In genomic region chr2:115609978-115610377, GRCh38 we compare ENCODE assay signal across 23 cellular contexts.
DNase-seq lines count a peak whose midpoint lies in the region; ATAC-seq, FAIRE-seq and TF ChIP-seq lines count a peak whose summit lies in the region.
"Had no signal": no experiment of that assay in that cellular context is flagged by ENCODE, and none has a peak within 500 bp of the region (broad histone marks: within the 10 kb centered on the region; RNA-seq: fewer than 3 reads in every experiment).

No MANE protein-coding gene starts in this region.

- CTCF ChIA-PET in activated naive CD4-positive, alpha-beta T cell treated with anti-CD3 and anti-CD28 coated beads, Interleukin-2, amount 10 ng/mL, durations not matched to agents 7 days and 5 days (lab: Charles Lee): no interaction called here

- ATAC-seq in body of pancreas (peak; percentile 50), pancreas (peak; percentile 76 to 91 (median 88)), GM18873 (IDR thresholded peaks at IDR 0.05; ENCODE audit: low FRiP score, unreplicated experiment) (no peak)
- ATAC-seq: GM12878 had no signal

- no peaks in the 10 kb centered on the region for H3K27me3 Mint-ChIP-seq in activated naive CD4-positive, alpha-beta T cell treated with anti-CD3 and anti-CD28 coated beads, Interleukin-2, amount 10 ng/mL, durations not matched to agents 7 days and 5 days

- H3K36me3 ChIP-seq in body of pancreas (replicated peaks in 1 of 2; ENCODE audit: insufficient read depth in 1 of 2, low read depth in 2 of 2) (no peaks in the 10 kb centered on the region), pancreas (no peaks in the 10 kb centered on the region), HAP-1 (replicated peaks) (no peaks in the 10 kb centered on the region)

- peaks cover 14% of the 10 kb centered on the region for H3K9me3 Mint-ChIP-seq in activated naive CD4-positive, alpha-beta T cell treated with anti-CD3 and anti-CD28 coated beads, Interleukin-2, amount 10 ng/mL, durations not matched to agents 7 days and 5 days

- FAIRE-seq in pancreas (lab: Jason Lieb, UNC): no peak
- FAIRE-seq: GM12878, GM18507 had no signal

- no peaks in the 10 kb centered on the region for H3K4me1 Mint-ChIP-seq in activated naive CD4-positive, alpha-beta T cell treated with anti-CD3 and anti-CD28 coated beads, Interleukin-2, amount 10 ng/mL, durations not matched to agents 7 days and 5 days

- no peaks in the 10 kb centered on the region for H3K9me3 ChIP-seq in body of pancreas
- H3K9me3 ChIP-seq in pancreas: no peaks in the 10 kb centered on the region
- H3K9me3 ChIP-seq in HAP-1: no peaks in the 10 kb centered on the region

- in situ Hi-C loops in HAP-1 (cut with MboI; ENCODE audit: low sequenced_read_pairs): no loop called here

- TF ChIP-seq POLR2A in body of pancreas (IDR thresholded peaks at IDR 0.05): no peak

- TF ChIP-seq CTCF in body of pancreas (IDR thresholded peaks at IDR 0.05) (no peak), pancreas (IDR thresholded peaks at IDR 0.05) (no peak)

- intact Hi-C loops in body of pancreas (cut with DNase I): no loop called here
- intact Hi-C loops in pancreas (cut with DNase I): no loop called here

- peak; percentile 12 for DNase-seq in DMS153 (lab: John Stamatoyannopoulos, UW)
- DNase-seq in DMS153 treated with DMSO at 0.1 percent for 48 hours (lab: John Stamatoyannopoulos, UW; ENCODE audit: unreplicated experiment): no peak
- peak; percentile 85 for DNase-seq in NCI-H2029 (lab: John Stamatoyannopoulos, UW)
- peak; percentile 42 to 77 (median 50) for DNase-seq in body of pancreas
- peak in 4 of 6 donors; percentile 30 to 66 (median 40) for DNase-seq in pancreas
- DNase-seq in activated naive CD4-positive, alpha-beta T cell treated with anti-CD3 and anti-CD28 coated beads, Interleukin-2, amount 10 ng/mL, durations not matched to agents 7 days and 5 days: no peak
- DNase-seq in HAP-1 (ENCODE audit: low spot score in 2 of 2): no peak
- DNase-seq: AML-193, DMS 273 treated with DMSO at 0.1 percent for 48 hours, EL, GOT3, NCI-H1105 treated with DMSO at 0.1 percent for 48 hours, NCI-H1694, NCI-H2107, NCI-H446 treated with DMSO at 0.1 percent for 48 hours, NCI-H748 treated with DMSO at 0.1 percent for 48 hours, OCI-M1 had no signal

- H3K27me3 ChIP-seq in body of pancreas: no peaks in the 10 kb centered on the region
- no peaks in the 10 kb centered on the region for H3K27me3 ChIP-seq in pancreas
- no peaks in the 10 kb centered on the region for H3K27me3 ChIP-seq in HAP-1 (ENCODE audit: low read depth)

- H3K27ac ChIP-seq in body of pancreas: no peak overlapping the region
- H3K27ac ChIP-seq in pancreas: no peak overlapping the region
- H3K27ac ChIP-seq: 22Rv1, C4-2B, SK-N-MC had no signal

- no peak overlapping the region for H3K4me3 ChIP-seq in body of pancreas
- H3K4me3 ChIP-seq in pancreas: no peak overlapping the region
- H3K4me3 ChIP-seq in HAP-1: no peak overlapping the region
- H3K4me3 ChIP-seq: GM12878, SK-N-MC had no signal

- H3K4me1 ChIP-seq in body of pancreas: no peaks in the 10 kb centered on the region
- no peaks in the 10 kb centered on the region for H3K4me1 ChIP-seq in pancreas
- H3K4me1 ChIP-seq in HAP-1: peaks cover 5% of the 10 kb centered on the region; the same call in 1 of the 2 replicates

- no peak overlapping the region for H3K4me3 Mint-ChIP-seq in activated naive CD4-positive, alpha-beta T cell treated with anti-CD3 and anti-CD28 coated beads, Interleukin-2, amount 10 ng/mL, durations not matched to agents 7 days and 5 days

- 58 to 63% methylated on average over 2 of the region's 2 CpGs for WGBS in body of pancreas, 2 donors
- WGBS in pancreas, 2 donors: 53 to 59% methylated on average over 2 of the region's 2 CpGs

- no peak overlapping the region for H3K27ac Mint-ChIP-seq in activated naive CD4-positive, alpha-beta T cell treated with anti-CD3 and anti-CD28 coated beads, Interleukin-2, amount 10 ng/mL, durations not matched to agents 7 days and 5 days

- no peaks in the 10 kb centered on the region for H3K36me3 Mint-ChIP-seq in activated naive CD4-positive, alpha-beta T cell treated with anti-CD3 and anti-CD28 coated beads, Interleukin-2, amount 10 ng/mL, durations not matched to agents 7 days and 5 days

Comparison
In these comparisons a context has a peak if more than half of its experiments do, and no peak if none do; other contexts are left out.
1. DNase-seq: peak in DMS153 (single experiment), NCI-H2029 (single experiment), body of pancreas (4 of 4) and pancreas (4 of 6); none in DMS153 treated with DMSO at 0.1 percent for 48 hours (single experiment), activated naive CD4-positive, alpha-beta T cell treated with anti-CD3 and anti-CD28 coated beads, Interleukin-2, amount 10 ng/mL, durations not matched to agents 7 days and 5 days (single experiment) and HAP-1 (0 of 2).